ENCODE assay signal across 11 cellular contexts in genomic region chr1:109877776-109878175, GRCh38. TPM values are rescaled to one million over a fixed set of nuclear protein-coding genes. Genes with fewer than 3 reads are reported as not detected.
A peak's percentile ranks its signal among the peaks of the same experiment; 100 is the strongest.
DNase-seq lines count a peak whose midpoint lies in the region; TF ChIP-seq lines count a peak whose summit lies in the region.
"Had no signal": no experiment of that assay in that cellular context is flagged by ENCODE, and none has a peak within 500 bp of the region (broad histone marks: within the 10 kb centered on the region; RNA-seq: fewer than 3 reads in every experiment).

No MANE protein-coding gene starts in this region.

- H3K9me3 ChIP-seq in right atrium auricular region, result no peaks in the 10 kb centered on the region
- H3K9me3 ChIP-seq in esophagus squamous epithelium, result no peaks in the 10 kb centered on the region
- H3K9me3 ChIP-seq in parathyroid adenoma (ENCODE audit: control insufficient read depth, low read length), result no peaks in the 10 kb centered on the region

- H3K79me2 ChIP-seq in parathyroid adenoma, result no peaks in the 10 kb centered on the region

- H3K4me1 ChIP-seq in right atrium auricular region (peaks cover 0 to 45% of the 10 kb centered on the region in 2 donors), esophagus squamous epithelium (peaks cover 10 to 51% (median 33%) of the 10 kb centered on the region in 3 donors), parathyroid adenoma (no peaks in the 10 kb centered on the region)

- H3K27ac ChIP-seq in right atrium auricular region, result peak overlapping the region; percentile 74 to 83
- H3K27ac ChIP-seq in esophagus squamous epithelium, result peak overlapping the region; percentile 59 to 93 (median 76)
- peak overlapping the region; percentile 19 for H3K27ac ChIP-seq in parathyroid adenoma
- H3K27ac ChIP-seq: epithelial cell of prostate had no signal

- 55 to 70% methylated on average over 2 to 3 of the region's 3 CpGs for WGBS in esophagus squamous epithelium, 2 donors

- H3K4me3 ChIP-seq in right atrium auricular region (no peak overlapping the region), esophagus squamous epithelium (peak overlapping the region in 1 of 4 donors; percentile 39), parathyroid adenoma (ENCODE audit: low read depth, low read length) (no peak overlapping the region)

- TF ChIP-seq POLR2A in esophagus squamous epithelium (IDR thresholded peaks at IDR 0.05), result no peak

- intact Hi-C loops in cardiac septum (cut with DNase I) (no loop called here), esophagus squamous epithelium (cut with DNase I) (no loop called here)

- H3K4me2 ChIP-seq in parathyroid adenoma (ENCODE audit: low read length), result no peak overlapping the region

- H2AFZ ChIP-seq in parathyroid adenoma, result peak overlapping the region; percentile 48

- DNase-seq in right atrium auricular region (ENCODE audit: low spot score) (no peak), cardiac septum (ENCODE audit: low spot score) (no peak), esophagus squamous epithelium (lab: John Stamatoyannopoulos, UW) (no peak), NCI-H748 (lab: John Stamatoyannopoulos, UW; ENCODE audit: unreplicated experiment) (no peak), hepatic stellate cell (ENCODE audit: low spot score) (no peak), medulla oblongata (ENCODE audit: extremely low spot score) (no peak), NCI-H1105 treated with DMSO at 0.1 percent for 48 hours (lab: John Stamatoyannopoulos, UW) (no peak)
- DNase-seq: activated CD4-positive, alpha-beta memory T cell treated with anti-CD3 and anti-CD28 coated beads for 36 hours; NCI-H187 treated with DMSO at 0.1 percent for 48 hours had no signal

- H3K27me3 ChIP-seq in right atrium auricular region (no peaks in the 10 kb centered on the region), esophagus squamous epithelium (no peaks in the 10 kb centered on the region), parathyroid adenoma (ENCODE audit: control insufficient read depth, insufficient read depth, low read length) (no peaks in the 10 kb centered on the region)

- H3K36me3 ChIP-seq in right atrium auricular region, result no peaks in the 10 kb centered on the region
- no peaks in the 10 kb centered on the region for H3K36me3 ChIP-seq in esophagus squamous epithelium
- no peaks in the 10 kb centered on the region for H3K36me3 ChIP-seq in parathyroid adenoma (ENCODE audit: control insufficient read depth, insufficient read depth, low read length)

- TF ChIP-seq CTCF in right atrium auricular region (IDR thresholded peaks at IDR 0.05) (no peak), esophagus squamous epithelium (IDR thresholded peaks at IDR 0.05) (no peak), parathyroid adenoma (IDR thresholded peaks at IDR 0.05) (no peak)

- no peak overlapping the region for H3K9ac ChIP-seq in parathyroid adenoma

RNA-seq across cellular contexts. Expression of gene CSF1, which starts 32.9 kb away (rescaled TPM):
- total RNA-seq in right atrium auricular region, result 10 to 100 TPM; 31.4 to 48.4 TPM
- 16.7 TPM for total RNA-seq in cardiac septum
- 10 to 100 TPM in 3 of 4 donors, 1 to 10 TPM in 1; 7.6 to 34.8 (median 15.9) TPM for total RNA-seq in esophagus squamous epithelium

Comparison
In these comparisons a context has a peak if more than half of its experiments do, and no peak if none do; other contexts are left out.
1. H3K27ac ChIP-seq: peak in every context shown above with its lines; median percentile 78 in right atrium auricular region; 76 in esophagus squamous epithelium; 19 in parathyroid adenoma.